ENCODE assay signal across 1 cellular context in genomic region chr4:55546633-55547460, GRCh38.
TF ChIP-seq lines count a peak whose summit lies in the region.

TSS of gene CLOCK (minus strand) at chr4:55546909. CDS start at chr4:55482785, 64,124 bp downstream.

TF ChIP-seq in K562, 482 proteins besides CTCF, POLR2A, EP300 and RAD21 (continued from another document and continues in another):
- TF ChIP-seq, protein P1, sequence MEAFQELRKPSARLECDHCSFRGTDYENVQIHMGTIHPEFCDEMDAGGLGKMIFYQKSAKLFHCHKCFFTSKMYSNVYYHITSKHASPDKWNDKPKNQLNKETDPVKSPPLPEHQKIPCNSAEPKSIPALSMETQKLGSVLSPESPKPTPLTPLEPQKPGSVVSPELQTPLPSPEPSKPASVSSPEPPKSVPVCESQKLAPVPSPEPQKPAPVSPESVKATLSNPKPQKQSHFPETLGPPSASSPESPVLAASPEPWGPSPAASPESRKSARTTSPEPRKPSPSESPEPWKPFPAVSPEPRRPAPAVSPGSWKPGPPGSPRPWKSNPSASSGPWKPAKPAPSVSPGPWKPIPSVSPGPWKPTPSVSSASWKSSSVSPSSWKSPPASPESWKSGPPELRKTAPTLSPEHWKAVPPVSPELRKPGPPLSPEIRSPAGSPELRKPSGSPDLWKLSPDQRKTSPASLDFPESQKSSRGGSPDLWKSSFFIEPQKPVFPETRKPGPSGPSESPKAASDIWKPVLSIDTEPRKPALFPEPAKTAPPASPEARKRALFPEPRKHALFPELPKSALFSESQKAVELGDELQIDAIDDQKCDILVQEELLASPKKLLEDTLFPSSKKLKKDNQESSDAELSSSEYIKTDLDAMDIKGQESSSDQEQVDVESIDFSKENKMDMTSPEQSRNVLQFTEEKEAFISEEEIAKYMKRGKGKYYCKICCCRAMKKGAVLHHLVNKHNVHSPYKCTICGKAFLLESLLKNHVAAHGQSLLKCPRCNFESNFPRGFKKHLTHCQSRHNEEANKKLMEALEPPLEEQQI (IDR thresholded peaks at IDR 0.05) = no peak
- TF ChIP-seq ZNF124 (CRISPR knock-in tag; IDR thresholded peaks at IDR 0.05) = no peak
- no peak for TF ChIP-seq SMARCC2 (IDR thresholded peaks at IDR 0.05; ENCODE audit: low read depth)
- TF ChIP-seq CBX5 (IDR thresholded peaks at IDR 0.05; ENCODE audit: borderline replicate concordance, low read depth) = no peak
- TF ChIP-seq SRSF3 (IDR thresholded peaks at IDR 0.05; ENCODE audit: insufficient read depth, low read length) = no peak
- no peak for TF ChIP-seq YY1 (IDR thresholded peaks at IDR 0.05; ENCODE audit: borderline replicate concordance in 1 of 3, control insufficient read depth in 1 of 3, extremely low read depth in 1 of 3, insufficient read depth in 3 of 3, insufficient read length in 1 of 3, insufficient replicate concordance in 2 of 3, low read depth in 1 of 3, low read length in 2 of 3)
- TF ChIP-seq CBFA2T3 (IDR thresholded peaks at IDR 0.05) = no peak
- no peak for TF ChIP-seq MTA2 (IDR thresholded peaks at IDR 0.05; ENCODE audit: low read depth)
- no peak for TF ChIP-seq GTF2A2 (tag; IDR thresholded peaks at IDR 0.05)
- no peak; the same call in 1 of the 2 replicates for TF ChIP-seq E2F3 (CRISPR knock-in tag; IDR thresholded peaks at IDR 0.05)
- TF ChIP-seq FOXJ2 (tag; IDR thresholded peaks at IDR 0.05) = no peak
- no peak for TF ChIP-seq SP2 (IDR thresholded peaks at IDR 0.05; ENCODE audit: extremely low read depth, low read depth, low read length, poor library complexity, severe bottlenecking)
- TF ChIP-seq, protein P2, sequence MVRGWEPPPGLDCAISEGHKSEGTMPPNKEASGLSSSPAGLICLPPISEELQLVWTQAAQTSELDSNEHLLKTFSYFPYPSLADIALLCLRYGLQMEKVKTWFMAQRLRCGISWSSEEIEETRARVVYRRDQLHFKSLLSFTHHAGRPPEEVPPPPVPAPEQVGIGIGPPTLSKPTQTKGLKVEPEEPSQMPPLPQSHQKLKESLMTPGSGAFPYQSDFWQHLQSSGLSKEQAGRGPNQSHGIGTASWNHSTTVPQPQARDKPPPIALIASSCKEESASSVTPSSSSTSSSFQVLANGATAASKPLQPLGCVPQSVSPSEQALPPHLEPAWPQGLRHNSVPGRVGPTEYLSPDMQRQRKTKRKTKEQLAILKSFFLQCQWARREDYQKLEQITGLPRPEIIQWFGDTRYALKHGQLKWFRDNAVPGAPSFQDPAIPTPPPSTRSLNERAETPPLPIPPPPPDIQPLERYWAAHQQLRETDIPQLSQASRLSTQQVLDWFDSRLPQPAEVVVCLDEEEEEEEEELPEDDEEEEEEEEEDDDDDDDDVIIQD (CRISPR knock-in tag; IDR thresholded peaks at IDR 0.05) = no peak
- no peak for TF ChIP-seq CHD4 (IDR thresholded peaks at IDR 0.05; ENCODE audit: insufficient read depth, insufficient replicate concordance, low read depth, low read length, poor library complexity, severe bottlenecking)
- peak; percentile 33 for TF ChIP-seq RBBP5 (IDR thresholded peaks at IDR 0.05; ENCODE audit: borderline replicate concordance, insufficient read depth, low read length, poor library complexity, severe bottlenecking)
- no peak for TF ChIP-seq NR2F6 (CRISPR knock-in tag; IDR thresholded peaks at IDR 0.05)
- TF ChIP-seq GABPB1 (CRISPR knock-in tag; IDR thresholded peaks at IDR 0.05) = peak; percentile 74
- TF ChIP-seq, protein P3, sequence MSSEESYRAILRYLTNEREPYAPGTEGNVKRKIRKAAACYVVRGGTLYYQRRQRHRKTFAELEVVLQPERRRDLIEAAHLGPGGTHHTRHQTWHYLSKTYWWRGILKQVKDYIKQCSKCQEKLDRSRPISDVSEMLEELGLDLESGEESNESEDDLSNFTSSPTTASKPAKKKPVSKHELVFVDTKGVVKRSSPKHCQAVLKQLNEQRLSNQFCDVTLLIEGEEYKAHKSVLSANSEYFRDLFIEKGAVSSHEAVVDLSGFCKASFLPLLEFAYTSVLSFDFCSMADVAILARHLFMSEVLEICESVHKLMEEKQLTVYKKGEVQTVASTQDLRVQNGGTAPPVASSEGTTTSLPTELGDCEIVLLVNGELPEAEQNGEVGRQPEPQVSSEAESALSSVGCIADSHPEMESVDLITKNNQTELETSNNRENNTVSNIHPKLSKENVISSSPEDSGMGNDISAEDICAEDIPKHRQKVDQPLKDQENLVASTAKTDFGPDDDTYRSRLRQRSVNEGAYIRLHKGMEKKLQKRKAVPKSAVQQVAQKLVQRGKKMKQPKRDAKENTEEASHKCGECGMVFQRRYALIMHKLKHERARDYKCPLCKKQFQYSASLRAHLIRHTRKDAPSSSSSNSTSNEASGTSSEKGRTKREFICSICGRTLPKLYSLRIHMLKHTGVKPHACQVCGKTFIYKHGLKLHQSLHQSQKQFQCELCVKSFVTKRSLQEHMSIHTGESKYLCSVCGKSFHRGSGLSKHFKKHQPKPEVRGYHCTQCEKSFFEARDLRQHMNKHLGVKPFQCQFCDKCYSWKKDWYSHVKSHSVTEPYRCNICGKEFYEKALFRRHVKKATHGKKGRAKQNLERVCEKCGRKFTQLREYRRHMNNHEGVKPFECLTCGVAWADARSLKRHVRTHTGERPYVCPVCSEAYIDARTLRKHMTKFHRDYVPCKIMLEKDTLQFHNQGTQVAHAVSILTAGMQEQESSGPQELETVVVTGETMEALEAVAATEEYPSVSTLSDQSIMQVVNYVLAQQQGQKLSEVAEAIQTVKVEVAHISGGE (CRISPR knock-in tag; IDR thresholded peaks at IDR 0.05) = no peak
- no peak for TF ChIP-seq BRCA1 (IDR thresholded peaks at IDR 0.05)
- no peak for TF ChIP-seq BRCA1 (CRISPR knock-in tag; IDR thresholded peaks at IDR 0.05)
- TF ChIP-seq, protein P4, sequence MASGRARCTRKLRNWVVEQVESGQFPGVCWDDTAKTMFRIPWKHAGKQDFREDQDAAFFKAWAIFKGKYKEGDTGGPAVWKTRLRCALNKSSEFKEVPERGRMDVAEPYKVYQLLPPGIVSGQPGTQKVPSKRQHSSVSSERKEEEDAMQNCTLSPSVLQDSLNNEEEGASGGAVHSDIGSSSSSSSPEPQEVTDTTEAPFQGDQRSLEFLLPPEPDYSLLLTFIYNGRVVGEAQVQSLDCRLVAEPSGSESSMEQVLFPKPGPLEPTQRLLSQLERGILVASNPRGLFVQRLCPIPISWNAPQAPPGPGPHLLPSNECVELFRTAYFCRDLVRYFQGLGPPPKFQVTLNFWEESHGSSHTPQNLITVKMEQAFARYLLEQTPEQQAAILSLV (tag; IDR thresholded peaks at IDR 0.05) = no peak
- no peak for TF ChIP-seq XRCC3 (IDR thresholded peaks at IDR 0.05)
- TF ChIP-seq SPI1 (IDR thresholded peaks at IDR 0.05; ENCODE audit: borderline replicate concordance, low read depth, low read length) = no peak
- TF ChIP-seq CCAR2 (IDR thresholded peaks at IDR 0.05; ENCODE audit: low read depth, low read length) = no peak
- no peak for TF ChIP-seq RFX7 (CRISPR knock-in tag; IDR thresholded peaks at IDR 0.05)
- TF ChIP-seq DNMT1 (IDR thresholded peaks at IDR 0.05) = no peak
- no peak for TF ChIP-seq ZKSCAN1 (IDR thresholded peaks at IDR 0.05; ENCODE audit: low read depth, low read length)
- peak; percentile 68 for TF ChIP-seq CREM (IDR thresholded peaks at IDR 0.05; ENCODE audit: low read depth)
- TF ChIP-seq CEBPB (tag; IDR thresholded peaks at IDR 0.05) = no peak
- TF ChIP-seq, protein P5, sequence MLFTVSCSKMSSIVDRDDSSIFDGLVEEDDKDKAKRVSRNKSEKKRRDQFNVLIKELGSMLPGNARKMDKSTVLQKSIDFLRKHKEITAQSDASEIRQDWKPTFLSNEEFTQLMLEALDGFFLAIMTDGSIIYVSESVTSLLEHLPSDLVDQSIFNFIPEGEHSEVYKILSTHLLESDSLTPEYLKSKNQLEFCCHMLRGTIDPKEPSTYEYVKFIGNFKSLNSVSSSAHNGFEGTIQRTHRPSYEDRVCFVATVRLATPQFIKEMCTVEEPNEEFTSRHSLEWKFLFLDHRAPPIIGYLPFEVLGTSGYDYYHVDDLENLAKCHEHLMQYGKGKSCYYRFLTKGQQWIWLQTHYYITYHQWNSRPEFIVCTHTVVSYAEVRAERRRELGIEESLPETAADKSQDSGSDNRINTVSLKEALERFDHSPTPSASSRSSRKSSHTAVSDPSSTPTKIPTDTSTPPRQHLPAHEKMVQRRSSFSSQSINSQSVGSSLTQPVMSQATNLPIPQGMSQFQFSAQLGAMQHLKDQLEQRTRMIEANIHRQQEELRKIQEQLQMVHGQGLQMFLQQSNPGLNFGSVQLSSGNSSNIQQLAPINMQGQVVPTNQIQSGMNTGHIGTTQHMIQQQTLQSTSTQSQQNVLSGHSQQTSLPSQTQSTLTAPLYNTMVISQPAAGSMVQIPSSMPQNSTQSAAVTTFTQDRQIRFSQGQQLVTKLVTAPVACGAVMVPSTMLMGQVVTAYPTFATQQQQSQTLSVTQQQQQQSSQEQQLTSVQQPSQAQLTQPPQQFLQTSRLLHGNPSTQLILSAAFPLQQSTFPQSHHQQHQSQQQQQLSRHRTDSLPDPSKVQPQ (CRISPR knock-in tag; IDR thresholded peaks at IDR 0.05; ENCODE audit: borderline replicate concordance) = no peak
- no peak for TF ChIP-seq KAT7 (CRISPR knock-in tag; IDR thresholded peaks at IDR 0.05; ENCODE audit: borderline replicate concordance)
- TF ChIP-seq ZNF76 (CRISPR knock-in tag; IDR thresholded peaks at IDR 0.05; ENCODE audit: borderline replicate concordance) = no peak
- TF ChIP-seq GTF2B (IDR thresholded peaks at IDR 0.05; ENCODE audit: extremely low read depth, insufficient read length) = no peak
- no peak for TF ChIP-seq KLF10 (CRISPR knock-in tag; IDR thresholded peaks at IDR 0.05)
- TF ChIP-seq NFYB (IDR thresholded peaks at IDR 0.05; ENCODE audit: extremely low read depth, insufficient read length) = no peak
- peak; percentile 12 for TF ChIP-seq PRPF4 (IDR thresholded peaks at IDR 0.05; ENCODE audit: insufficient read depth, low read depth, low read length, poor library complexity, severe bottlenecking)
- TF ChIP-seq RBFOX2 (IDR thresholded peaks at IDR 0.05; ENCODE audit: low read depth, low read length) = peak; percentile 79
- TF ChIP-seq NFATC3 (IDR thresholded peaks at IDR 0.05) = no peak
- TF ChIP-seq HNRNPUL1 (IDR thresholded peaks at IDR 0.05; ENCODE audit: low read length) = no peak
- TF ChIP-seq TAF9B (IDR thresholded peaks at IDR 0.05; ENCODE audit: partially characterized antibody) = no peak
- TF ChIP-seq, protein P6, sequence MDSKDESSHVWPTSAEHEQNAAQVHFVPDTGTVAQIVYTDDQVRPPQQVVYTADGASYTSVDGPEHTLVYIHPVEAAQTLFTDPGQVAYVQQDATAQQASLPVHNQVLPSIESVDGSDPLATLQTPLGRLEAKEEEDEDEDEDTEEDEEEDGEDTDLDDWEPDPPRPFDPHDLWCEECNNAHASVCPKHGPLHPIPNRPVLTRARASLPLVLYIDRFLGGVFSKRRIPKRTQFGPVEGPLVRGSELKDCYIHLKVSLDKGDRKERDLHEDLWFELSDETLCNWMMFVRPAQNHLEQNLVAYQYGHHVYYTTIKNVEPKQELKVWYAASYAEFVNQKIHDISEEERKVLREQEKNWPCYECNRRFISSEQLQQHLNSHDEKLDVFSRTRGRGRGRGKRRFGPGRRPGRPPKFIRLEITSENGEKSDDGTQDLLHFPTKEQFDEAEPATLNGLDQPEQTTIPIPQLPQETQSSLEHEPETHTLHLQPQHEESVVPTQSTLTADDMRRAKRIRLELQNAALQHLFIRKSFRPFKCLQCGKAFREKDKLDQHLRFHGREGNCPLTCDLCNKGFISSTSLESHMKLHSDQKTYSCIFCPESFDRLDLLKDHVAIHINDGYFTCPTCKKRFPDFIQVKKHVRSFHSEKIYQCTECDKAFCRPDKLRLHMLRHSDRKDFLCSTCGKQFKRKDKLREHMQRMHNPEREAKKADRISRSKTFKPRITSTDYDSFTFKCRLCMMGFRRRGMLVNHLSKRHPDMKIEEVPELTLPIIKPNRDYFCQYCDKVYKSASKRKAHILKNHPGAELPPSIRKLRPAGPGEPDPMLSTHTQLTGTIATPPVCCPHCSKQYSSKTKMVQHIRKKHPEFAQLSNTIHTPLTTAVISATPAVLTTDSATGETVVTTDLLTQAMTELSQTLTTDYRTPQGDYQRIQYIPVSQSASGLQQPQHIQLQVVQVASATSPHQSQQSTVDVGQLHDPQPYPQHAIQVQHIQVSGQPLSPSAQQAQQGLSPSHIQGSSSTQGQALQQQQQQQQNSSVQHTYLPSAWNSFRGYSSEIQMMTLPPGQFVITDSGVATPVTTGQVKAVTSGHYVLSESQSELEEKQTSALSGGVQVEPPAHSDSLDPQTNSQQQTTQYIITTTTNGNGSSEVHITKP (IDR thresholded peaks at IDR 0.05; ENCODE audit: partially characterized antibody) = no peak
- TF ChIP-seq DIDO1 (tag; IDR thresholded peaks at IDR 0.05; ENCODE audit: low read depth) = no peak
- TF ChIP-seq, protein P7, sequence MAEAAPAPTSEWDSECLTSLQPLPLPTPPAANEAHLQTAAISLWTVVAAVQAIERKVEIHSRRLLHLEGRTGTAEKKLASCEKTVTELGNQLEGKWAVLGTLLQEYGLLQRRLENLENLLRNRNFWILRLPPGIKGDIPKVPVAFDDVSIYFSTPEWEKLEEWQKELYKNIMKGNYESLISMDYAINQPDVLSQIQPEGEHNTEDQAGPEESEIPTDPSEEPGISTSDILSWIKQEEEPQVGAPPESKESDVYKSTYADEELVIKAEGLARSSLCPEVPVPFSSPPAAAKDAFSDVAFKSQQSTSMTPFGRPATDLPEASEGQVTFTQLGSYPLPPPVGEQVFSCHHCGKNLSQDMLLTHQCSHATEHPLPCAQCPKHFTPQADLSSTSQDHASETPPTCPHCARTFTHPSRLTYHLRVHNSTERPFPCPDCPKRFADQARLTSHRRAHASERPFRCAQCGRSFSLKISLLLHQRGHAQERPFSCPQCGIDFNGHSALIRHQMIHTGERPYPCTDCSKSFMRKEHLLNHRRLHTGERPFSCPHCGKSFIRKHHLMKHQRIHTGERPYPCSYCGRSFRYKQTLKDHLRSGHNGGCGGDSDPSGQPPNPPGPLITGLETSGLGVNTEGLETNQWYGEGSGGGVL (CRISPR knock-in tag; IDR thresholded peaks at IDR 0.05) = no peak
- TF ChIP-seq KDM4B (IDR thresholded peaks at IDR 0.05; ENCODE audit: borderline replicate concordance in 2 of 2, low read depth in 1 of 2) = no peak; a peak in 1 of 4 replicates
- no peak for TF ChIP-seq ZNF75A (CRISPR knock-in tag; IDR thresholded peaks at IDR 0.05)
